In genomic region chr4:146023334-146023967, GRCh38 we compare ENCODE assay signal across 13 cellular contexts.
DNase-seq lines count a peak whose midpoint lies in the region; ATAC-seq and TF ChIP-seq lines count a peak whose summit lies in the region.
"Had no signal": no experiment of that assay in that cellular context is flagged by ENCODE, and none has a peak within 500 bp of the region (broad histone marks: within the 10 kb centered on the region; RNA-seq: fewer than 3 reads in every experiment).

No MANE protein-coding gene starts in this region.

- H3K4me3 ChIP-seq in GM12865 (ENCODE audit: low read depth, low read length), result peak overlapping the region; percentile 15
- H3K4me3 ChIP-seq: breast epithelium had no signal

- DNase-seq in GM12865 (ENCODE audit: low read depth), result peak; percentile 83
- DNase-seq in NCI-H2107 treated with DMSO at 0.1 percent for 48 hours (lab: John Stamatoyannopoulos, UW; ENCODE audit: unreplicated experiment), result no peak
- no peak for DNase-seq in NCI-H82 (lab: John Stamatoyannopoulos, UW)
- no peak for DNase-seq in DMS53 (lab: John Stamatoyannopoulos, UW)
- DNase-seq in ureter (ENCODE audit: low spot score), result no peak
- DNase-seq: ACHN, immature natural killer cell, OCI-M1, T1000 had no signal

- peak; percentile 99 for ATAC-seq in GM19372 (IDR thresholded peaks at IDR 0.05; ENCODE audit: low read depth, unreplicated experiment)
- peak; percentile 95 for ATAC-seq in HG02759 (IDR thresholded peaks at IDR 0.05; ENCODE audit: unreplicated experiment)
- ATAC-seq in HG03442 (IDR thresholded peaks at IDR 0.05; ENCODE audit: unreplicated experiment), result peak; percentile 98

- no peak for TF ChIP-seq CTCF in GM12865 (IDR thresholded peaks at IDR 0.05; ENCODE audit: insufficient read depth, low read depth, low read length, missing control alignments)
